Comparison of ENCODE assay signal across 10 cellular contexts in the genomic region with DNA sequence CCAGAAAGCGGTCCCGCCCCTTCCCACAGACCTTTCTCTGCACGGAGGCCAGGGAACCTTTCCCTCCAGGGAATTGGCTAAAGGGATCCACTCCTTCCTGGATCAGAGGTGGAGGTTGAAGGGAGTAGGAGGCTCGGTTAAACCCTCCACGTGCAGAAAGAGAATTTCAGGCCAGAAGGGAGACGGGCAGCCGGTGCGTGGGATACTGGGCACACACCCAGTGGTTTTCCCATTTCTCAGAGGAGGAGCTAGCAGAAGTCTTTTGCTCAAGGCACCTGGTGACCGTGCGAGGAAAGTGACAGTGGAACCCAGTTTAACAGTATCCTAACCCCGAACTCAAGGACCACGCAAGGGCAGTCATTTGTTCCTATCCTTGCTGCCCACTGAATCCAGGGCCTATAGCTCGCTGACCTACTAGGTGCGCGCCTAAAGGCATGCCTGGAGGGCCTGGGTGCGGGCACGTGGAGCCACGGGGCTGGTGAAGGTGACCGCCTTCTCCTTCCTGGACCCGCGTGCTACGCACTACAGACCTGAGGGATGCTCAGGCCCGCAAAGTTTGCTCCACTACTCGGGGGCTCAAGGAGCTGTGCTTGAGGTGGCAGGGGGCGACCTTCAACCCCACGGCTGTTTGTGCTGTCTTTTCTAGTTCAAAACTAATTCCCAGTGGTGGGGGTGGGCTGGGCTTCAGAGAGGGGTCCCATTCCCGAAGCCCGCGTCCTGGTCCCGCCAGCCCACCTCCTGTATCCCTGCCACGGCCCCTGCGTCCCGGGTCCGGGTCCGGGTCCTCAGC. TPM values are rescaled to one million over a fixed set of nuclear protein-coding genes. Genes with fewer than 3 reads are reported as not detected.
DNase-seq lines count a peak whose midpoint lies in the region; ATAC-seq lines count a peak whose summit lies in the region.
"Had no signal": no experiment of that assay in that cellular context is flagged by ENCODE, and none has a peak within 500 bp of the region (broad histone marks: within the 10 kb centered on the region; RNA-seq: fewer than 3 reads in every experiment).

No MANE protein-coding gene starts in this region.

- peaks cover 0 to 13% (median 0%) of the 10 kb centered on the region in 11 experiments; a peak in 3 of 22 replicates for H3K27me3 ChIP-seq in BLaER1 treated with 17β-estradiol and CSF1 and Interleukin-3, amounts not matched to agents 10 nM and 100 nM
- peaks cover 32% of the 10 kb centered on the region for H3K27me3 ChIP-seq in HUES48 (ENCODE audit: control insufficient read depth, insufficient read depth, low read length)
- H3K27me3 ChIP-seq in ectodermal cell (ENCODE audit: control insufficient read depth, insufficient read depth, low read length, poor library complexity, severe bottlenecking), result peaks cover 22% of the 10 kb centered on the region
- H3K27me3 ChIP-seq in neuronal stem cell (ENCODE audit: control insufficient read depth in 3 of 3, insufficient read depth in 3 of 3, low read depth in 1 of 3, low read length in 3 of 3), result peaks cover 0 to 49% (median 0%) of the 10 kb centered on the region in 3 experiments

- H3K14ac ChIP-seq in neuronal stem cell (ENCODE audit: low read length), result no peak overlapping the region

- H4K91ac ChIP-seq in neuronal stem cell (ENCODE audit: low read depth, low read length, poor library complexity), result no peak overlapping the region

- H3K18ac ChIP-seq in neuronal stem cell (ENCODE audit: low read length), result no peak overlapping the region

- no peak overlapping the region for H2BK5ac ChIP-seq in neuronal stem cell (ENCODE audit: low read length)

- H2BK12ac ChIP-seq in neuronal stem cell (ENCODE audit: low read length), result peak overlapping the region; percentile 58

- H3K4me3 ChIP-seq in BLaER1 treated with 17β-estradiol and CSF1 and Interleukin-3, amounts not matched to agents 10 nM and 100 nM, result peak overlapping the region; percentile 64 to 88 (median 77)
- H3K4me3 ChIP-seq in HUES48 (ENCODE audit: low read depth, low read length) (peak overlapping the region; percentile 59), ectodermal cell (ENCODE audit: insufficient read depth, low read depth, low read length) (peak overlapping the region; percentile 32), neuronal stem cell (ENCODE audit: low read length in 2 of 2) (peak overlapping the region in 1 of 2 donors; percentile 64)

- H3K79me1 ChIP-seq in neuronal stem cell (ENCODE audit: low read depth, low read length), result no peaks in the 10 kb centered on the region

- H4K8ac ChIP-seq in neuronal stem cell (ENCODE audit: low read depth, low read length), result no peak overlapping the region

- H3K4me2 ChIP-seq in BLaER1 treated with 17β-estradiol and CSF1 and Interleukin-3, amounts not matched to agents 10 nM and 100 nM, result peak overlapping the region; percentile 64 to 81 (median 77)
- H3K4me2 ChIP-seq in neuronal stem cell (ENCODE audit: insufficient read depth, low read length, poor library complexity, severe bottlenecking), result peak overlapping the region; percentile 57

- peaks cover 7 to 67% (median 54%) of the 10 kb centered on the region in 10 experiments; a peak in 18 of 20 replicates for H3K4me1 ChIP-seq in BLaER1 treated with 17β-estradiol and CSF1 and Interleukin-3, amounts not matched to agents 10 nM and 100 nM
- H3K4me1 ChIP-seq in HUES48 (ENCODE audit: control insufficient read depth, insufficient read depth, low read length) (peaks cover 28% of the 10 kb centered on the region), ectodermal cell (ENCODE audit: control insufficient read depth, insufficient read depth, low read length) (peaks cover 5% of the 10 kb centered on the region), neuronal stem cell (ENCODE audit: control insufficient read depth in 2 of 2, insufficient read depth in 1 of 2, low read depth in 1 of 2, low read length in 2 of 2) (peaks cover 0 to 2% of the 10 kb centered on the region in 2 donors)
- H3K4me1 ChIP-seq: psoas muscle had no signal

- H2AK5ac ChIP-seq in neuronal stem cell (ENCODE audit: low read depth, low read length), result no peak overlapping the region

- H2BK15ac ChIP-seq in neuronal stem cell (ENCODE audit: low read length), result peak overlapping the region; percentile 37

- peaks cover 12 to 40% (median 33%) of the 10 kb centered on the region in 11 experiments for H3K9me3 ChIP-seq in BLaER1 treated with 17β-estradiol and CSF1 and Interleukin-3, amounts not matched to agents 10 nM and 100 nM (replicated peaks in 1 of 11)
- no peaks in the 10 kb centered on the region for H3K9me3 ChIP-seq in HUES48 (ENCODE audit: control insufficient read depth, insufficient read depth, low read length)
- no peaks in the 10 kb centered on the region for H3K9me3 ChIP-seq in ectodermal cell (ENCODE audit: control insufficient read depth, low read length)
- H3K9me3 ChIP-seq in neuronal stem cell (replicated peaks in 1 of 2; ENCODE audit: control insufficient read depth in 2 of 2, insufficient read depth in 1 of 2, low read depth in 1 of 2, low read length in 2 of 2), result no peaks in the 10 kb centered on the region
- H3K9me3 ChIP-seq: psoas muscle had no signal

- peaks cover 0 to 9% (median 0%) of the 10 kb centered on the region in 11 experiments; a peak in 1 of 22 replicates for H3K36me3 ChIP-seq in BLaER1 treated with 17β-estradiol and CSF1 and Interleukin-3, amounts not matched to agents 10 nM and 100 nM
- H3K36me3 ChIP-seq in HUES48 (ENCODE audit: control insufficient read depth, insufficient read depth, low read length), result no peaks in the 10 kb centered on the region
- H3K36me3 ChIP-seq in ectodermal cell (ENCODE audit: control insufficient read depth, insufficient read depth, low read length), result no peaks in the 10 kb centered on the region
- no peaks in the 10 kb centered on the region for H3K36me3 ChIP-seq in neuronal stem cell (replicated peaks in 1 of 2; ENCODE audit: control insufficient read depth in 2 of 2, insufficient read depth in 2 of 2, low read length in 2 of 2)
- H3K36me3 ChIP-seq: WERI-Rb-1 had no signal

- DNase-seq in neuronal stem cell (ENCODE audit: low spot score) (no peak), hippocampal formation (lab: John Stamatoyannopoulos, UW) (no peak), NCI-H128 (lab: John Stamatoyannopoulos, UW; ENCODE audit: unreplicated experiment) (no peak)
- no peak for DNase-seq in activated effector memory CD4-positive, alpha-beta T cell treated with anti-CD3 and anti-CD28 coated beads, Interleukin-2, amount 50 U/mL, for 16 hours

- WGBS in ectodermal cell, 2 experiments, result 50 to 64% methylated on average over 23 to 35 of the region's 35 CpGs
- no CpG with 5 or more reads among the region's 35 CpGs for WGBS in neuronal stem cell (ENCODE audit: extremely low coverage in 2 of 2, insufficient read length in 2 of 2, insufficient replicate concordance in 1 of 2), 2 donors

- peak overlapping the region; percentile 56 for H2AFZ ChIP-seq in neuronal stem cell (ENCODE audit: low read length)

- no peak overlapping the region for H3K4ac ChIP-seq in neuronal stem cell (ENCODE audit: low read length)

- no peak overlapping the region for H2BK120ac ChIP-seq in neuronal stem cell (ENCODE audit: low read depth, low read length)

- ATAC-seq in HG03378 (IDR thresholded peaks at IDR 0.05; ENCODE audit: unreplicated experiment), result no peak
- ATAC-seq: psoas muscle had no signal

- H3K9ac ChIP-seq in BLaER1 treated with 17β-estradiol and CSF1 and Interleukin-3, amounts not matched to agents 10 nM and 100 nM, result peak overlapping the region in 9 of 11 experiments; percentile 74 to 99 (median 90); a peak in 17 of 22 replicates
- no peak overlapping the region for H3K9ac ChIP-seq in HUES48 (ENCODE audit: low read depth, low read length)
- no peak overlapping the region for H3K9ac ChIP-seq in neuronal stem cell (ENCODE audit: low read depth, low read length, poor library complexity)

- H3K23ac ChIP-seq in neuronal stem cell (ENCODE audit: low read depth, low read length, poor library complexity), result no peak overlapping the region

- peak overlapping the region in 8 of 11 experiments; percentile 56 to 99 (median 84); a peak in 16 of 22 replicates for H3K27ac ChIP-seq in BLaER1 treated with 17β-estradiol and CSF1 and Interleukin-3, amounts not matched to agents 10 nM and 100 nM
- H3K27ac ChIP-seq in HUES48 (ENCODE audit: low read depth, low read length) (no peak overlapping the region), ectodermal cell (ENCODE audit: insufficient read depth, low read depth, low read length, poor library complexity, severe bottlenecking) (no peak overlapping the region), neuronal stem cell (replicated peaks; ENCODE audit: low read length) (no peak overlapping the region)
- H3K27ac ChIP-seq: psoas muscle had no signal

- peaks cover 0 to 7% (median 0%) of the 10 kb centered on the region in 11 experiments; a peak in 3 of 22 replicates for H4K20me1 ChIP-seq in BLaER1 treated with 17β-estradiol and CSF1 and Interleukin-3, amounts not matched to agents 10 nM and 100 nM

RNA-seq across cellular contexts. Expression of gene AFF2, which starts 0.6 kb away (rescaled TPM):
- 9.1 TPM for polyA plus RNA-seq in ectodermal cell (2013, experiment 1 of 4)
- polyA plus RNA-seq in ectodermal cell (2013, experiment 2 of 4), result 10.4 TPM
- polyA plus RNA-seq in ectodermal cell (2013, experiment 3 of 4), result 7.8 TPM
- 9.6 TPM for polyA plus RNA-seq in ectodermal cell (2013, experiment 4 of 4)
- polyA plus RNA-seq in neuronal stem cell (2013, experiment 1 of 2), result 8.2 TPM
- 8.0 TPM for polyA plus RNA-seq in neuronal stem cell (2013, experiment 2 of 2)

Comparison
In these comparisons a context has a peak if more than half of its experiments do, and no peak if none do; other contexts are left out.
1. H3K27ac ChIP-seq: peak in BLaER1 treated with 17β-estradiol and CSF1 and Interleukin-3, amounts not matched to agents 10 nM and 100 nM (8 of 11); none in HUES48 (single experiment), ectodermal cell (single experiment) and neuronal stem cell (single experiment).
2. H3K9ac ChIP-seq: peak in BLaER1 treated with 17β-estradiol and CSF1 and Interleukin-3, amounts not matched to agents 10 nM and 100 nM (9 of 11); none in HUES48 (single experiment) and neuronal stem cell (single experiment).